In the genomic region with DNA sequence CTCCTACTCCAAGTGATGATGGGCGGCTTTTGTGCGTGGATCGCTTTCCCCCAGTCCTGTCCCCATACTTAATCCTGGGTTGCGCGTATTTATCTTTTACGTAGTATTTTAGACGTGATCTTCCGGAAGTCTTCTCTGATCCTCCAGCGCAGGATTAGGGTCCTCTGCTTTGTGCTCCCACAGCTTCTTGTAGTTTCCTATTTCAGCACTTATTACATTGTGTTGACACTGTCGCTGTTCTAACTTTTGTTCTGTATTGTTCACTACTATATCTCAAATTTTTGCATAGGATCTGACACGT, we compare ENCODE assay signal across 8 cellular contexts. TPM values are rescaled to one million over a fixed set of nuclear protein-coding genes. Genes with fewer than 3 reads are reported as not detected.
A peak's percentile ranks its signal among the peaks of the same experiment; 100 is the strongest.
DNase-seq lines count a peak whose midpoint lies in the region; ATAC-seq and TF ChIP-seq lines count a peak whose summit lies in the region.

No MANE protein-coding gene starts in this region.

- H3K27me3 ChIP-seq in thoracic aorta (replicated peaks; ENCODE audit: insufficient read depth): no peaks in the 10 kb centered on the region

- H3K9me3 Mint-ChIP-seq in activated CD4-positive, alpha-beta T cell treated with anti-CD3 and anti-CD28 coated beads for 36 hours (ENCODE audit: low read depth): no peaks in the 10 kb centered on the region
- no peaks in the 10 kb centered on the region for H3K9me3 Mint-ChIP-seq in activated CD8-positive, alpha-beta T cell treated with anti-CD3 and anti-CD28 coated beads for 36 hours

- no peak for TF ChIP-seq CTCF in activated CD8-positive, alpha-beta T cell treated with anti-CD3 and anti-CD28 coated beads for 36 hours (IDR thresholded peaks at IDR 0.05)
- no peak for TF ChIP-seq CTCF in thoracic aorta (IDR thresholded peaks at IDR 0.05)

- H3K4me3 Mint-ChIP-seq in activated CD4-positive, alpha-beta T cell treated with anti-CD3 and anti-CD28 coated beads for 36 hours: peak overlapping the region; percentile 97
- H3K4me3 Mint-ChIP-seq in activated CD8-positive, alpha-beta T cell treated with anti-CD3 and anti-CD28 coated beads for 36 hours: peak overlapping the region; percentile 95

- H3K36me3 Mint-ChIP-seq in activated CD4-positive, alpha-beta T cell treated with anti-CD3 and anti-CD28 coated beads for 36 hours (ENCODE audit: low read depth): peaks cover 53% of the 10 kb centered on the region
- peaks cover 50% of the 10 kb centered on the region for H3K36me3 Mint-ChIP-seq in activated CD8-positive, alpha-beta T cell treated with anti-CD3 and anti-CD28 coated beads for 36 hours (ENCODE audit: low read depth)

- no peaks in the 10 kb centered on the region for H3K9me3 ChIP-seq in iPS-18c (ENCODE audit: control insufficient read depth, insufficient read depth, low read length)
- H3K9me3 ChIP-seq in thoracic aorta: no peaks in the 10 kb centered on the region

- peaks cover 27% of the 10 kb centered on the region for H3K4me1 Mint-ChIP-seq in activated CD4-positive, alpha-beta T cell treated with anti-CD3 and anti-CD28 coated beads for 36 hours
- H3K4me1 Mint-ChIP-seq in activated CD8-positive, alpha-beta T cell treated with anti-CD3 and anti-CD28 coated beads for 36 hours (ENCODE audit: low read depth): peaks cover 31% of the 10 kb centered on the region

- H3K36me3 ChIP-seq in thoracic aorta: peaks cover 28% of the 10 kb centered on the region

- peak overlapping the region; percentile 80 for H3K4me3 ChIP-seq in iPS-18c (ENCODE audit: insufficient read depth, low read depth, low read length)
- peak overlapping the region; percentile 96 for H3K4me3 ChIP-seq in thoracic aorta

- H3K27ac ChIP-seq in thoracic aorta: peak overlapping the region; percentile 76 to 78

- DNase-seq in activated CD4-positive, alpha-beta T cell treated with anti-CD3 and anti-CD28 coated beads for 36 hours: no peak
- DNase-seq in activated CD4-positive, alpha-beta T cell treated with anti-CD3 and anti-CD28 coated beads for 4 hours: no peak
- no peak for DNase-seq in activated CD8-positive, alpha-beta T cell treated with anti-CD3 and anti-CD28 coated beads for 36 hours
- DNase-seq in thoracic aorta (ENCODE audit: low spot score) (no peak), NCI-H187 treated with DMSO at 0.1 percent for 48 hours (lab: John Stamatoyannopoulos, UW) (no peak), NCI-H2081 treated with DMSO at 0.1 percent for 48 hours (lab: John Stamatoyannopoulos, UW) (no peak)

- H3K27ac Mint-ChIP-seq in activated CD4-positive, alpha-beta T cell treated with anti-CD3 and anti-CD28 coated beads for 36 hours: peak overlapping the region; percentile 98
- peak overlapping the region; percentile 99 for H3K27ac Mint-ChIP-seq in activated CD8-positive, alpha-beta T cell treated with anti-CD3 and anti-CD28 coated beads for 36 hours

- POLR2A ChIA-PET in activated CD4-positive, alpha-beta T cell treated with anti-CD3 and anti-CD28 coated beads for 36 hours (lab: Charles Lee): interaction anchor here (0.6 to 2.0 kb wide), 17 partner anchors 9 to 1313 kb away, joined by 3 to 17 read pairs (median 4); partner anchors contain the start of genes ANKHD1, EIF4EBP3, HARS1 and HARS2
- POLR2A ChIA-PET in activated CD8-positive, alpha-beta T cell treated with anti-CD3 and anti-CD28 coated beads for 36 hours (lab: Charles Lee): interaction anchor here (0.7 to 4.2 kb wide), 21 partner anchors 9 to 247 kb away, joined by 3 to 37 read pairs (median 6); partner anchors contain the start of genes APBB3, DND1, EIF4EBP3 and HARS1

- no peak for ATAC-seq in activated CD4-positive, alpha-beta T cell treated with anti-CD3 and anti-CD28 coated beads for 36 hours
- ATAC-seq in activated CD8-positive, alpha-beta T cell treated with anti-CD3 and anti-CD28 coated beads for 36 hours: peak; percentile 21
- no peak for ATAC-seq in thoracic aorta (ENCODE audit: insufficient number of reproducible peaks, low FRiP score, low read depth)
- no peak for ATAC-seq in GM21576 (IDR thresholded peaks at IDR 0.05; ENCODE audit: unreplicated experiment)

- no peaks in the 10 kb centered on the region for H3K27me3 Mint-ChIP-seq in activated CD4-positive, alpha-beta T cell treated with anti-CD3 and anti-CD28 coated beads for 36 hours
- no peaks in the 10 kb centered on the region for H3K27me3 Mint-ChIP-seq in activated CD8-positive, alpha-beta T cell treated with anti-CD3 and anti-CD28 coated beads for 36 hours

- CTCF ChIA-PET in activated CD4-positive, alpha-beta T cell treated with anti-CD3 and anti-CD28 coated beads for 36 hours (lab: Charles Lee): interaction anchor here (0.6 to 2.3 kb wide), 11 partner anchors 8 to 1096 kb away, joined by 3 to 13 read pairs (median 3); partner anchors contain the start of genes CD14, EIF4EBP3, HARS1 and HARS2
- CTCF ChIA-PET in activated CD8-positive, alpha-beta T cell treated with anti-CD3 and anti-CD28 coated beads for 36 hours (lab: Charles Lee): interaction anchor here (0.7 to 2.3 kb wide), 9 partner anchors 9 to 161 kb away, joined by 3 to 10 read pairs (median 4); partner anchors contain the start of genes CD14, HARS1, HARS2 and TMCO6

- intact Hi-C loops in activated CD4-positive, alpha-beta T cell treated with anti-CD3 and anti-CD28 coated beads for 36 hours (cut with DNase I, micrococcal nuclease): loop anchor here in 1 of 2 experiments (5.0 kb wide), 1 partner anchor 101 kb away; the partner anchor contains the start of gene EIF4EBP3
- intact Hi-C loops in activated CD8-positive, alpha-beta T cell treated with anti-CD3 and anti-CD28 coated beads for 36 hours (cut with micrococcal nuclease): loop anchor here (5.0 kb wide), 1 partner anchor 44 kb away; the partner anchor contains the start of genes HARS1 and HARS2

- H3K4me1 ChIP-seq in thoracic aorta (ENCODE audit: control insufficient read depth in 1 of 2, low read depth in 2 of 2): peaks cover 8 to 25% of the 10 kb centered on the region in 2 donors

RNA-seq across cellular contexts. Expression of gene IK, which starts 0.5 kb away (rescaled TPM):
- 100 to 1,000 TPM in 1 of 2 experiments, 10 to 100 TPM in 1; 97.1 to 187 TPM for total RNA-seq in activated CD4-positive, alpha-beta T cell treated with anti-CD3 and anti-CD28 coated beads for 36 hours
- total RNA-seq in activated CD8-positive, alpha-beta T cell treated with anti-CD3 and anti-CD28 coated beads for 36 hours: 10 to 100 TPM; 84.3 to 84.5 TPM
- total RNA-seq in thoracic aorta: 100 to 1,000 TPM in 1 of 2 donors, 10 to 100 TPM in 1; 95.3 to 108 TPM

RNA-seq across cellular contexts. Expression of gene NDUFA2, which starts 0.7 kb away (rescaled TPM):
- 10 to 100 TPM; 48.5 to 62.0 TPM for total RNA-seq in activated CD4-positive, alpha-beta T cell treated with anti-CD3 and anti-CD28 coated beads for 36 hours
- total RNA-seq in activated CD8-positive, alpha-beta T cell treated with anti-CD3 and anti-CD28 coated beads for 36 hours: 10 to 100 TPM; 63.1 to 64.5 TPM
- total RNA-seq in thoracic aorta: 10 to 100 TPM; 19.9 to 26.4 TPM

RNA-seq across cellular contexts. Expression of gene TMCO6, which starts 8.8 kb away (rescaled TPM):
- 10 to 100 TPM; 36.5 to 36.6 TPM for total RNA-seq in activated CD4-positive, alpha-beta T cell treated with anti-CD3 and anti-CD28 coated beads for 36 hours
- 10 to 100 TPM; 31.7 to 33.2 TPM for total RNA-seq in activated CD8-positive, alpha-beta T cell treated with anti-CD3 and anti-CD28 coated beads for 36 hours
- 10 to 100 TPM; 11.4 to 13.5 TPM for total RNA-seq in thoracic aorta

RNA-seq across cellular contexts. Expression of gene CD14, which starts 15.1 kb away (rescaled TPM):
- under 1 TPM; 0.26 to 0.43 TPM for total RNA-seq in activated CD4-positive, alpha-beta T cell treated with anti-CD3 and anti-CD28 coated beads for 36 hours
- total RNA-seq in activated CD8-positive, alpha-beta T cell treated with anti-CD3 and anti-CD28 coated beads for 36 hours: under 1 TPM; 0.36 to 0.41 TPM
- total RNA-seq in thoracic aorta: 100 to 1,000 TPM in 1 of 2 donors, 10 to 100 TPM in 1; 96.6 to 235 TPM

RNA-seq across cellular contexts. Expression of gene WDR55, which starts 16.6 kb away (rescaled TPM):
- total RNA-seq in activated CD4-positive, alpha-beta T cell treated with anti-CD3 and anti-CD28 coated beads for 36 hours: 10 to 100 TPM; 25.9 to 31.7 TPM
- 10 to 100 TPM; 30.1 to 31.8 TPM for total RNA-seq in activated CD8-positive, alpha-beta T cell treated with anti-CD3 and anti-CD28 coated beads for 36 hours
- total RNA-seq in thoracic aorta: 10 to 100 TPM; 24.6 to 26.1 TPM
